Comparison of ENCODE assay signal across 23 cellular contexts in genomic region chr10:72116372-72116771, GRCh38.
"Had no signal": no experiment of that assay in that cellular context is flagged by ENCODE, and none has a peak within 500 bp of the region (broad histone marks: within the 10 kb centered on the region; RNA-seq: fewer than 3 reads in every experiment).

No MANE protein-coding gene starts in this region.

- ATAC-seq: natural killer cell treated with Interleukin-12 subunit alpha and Interleukin-12 subunit beta and Interleukin-15 and Interleukin-18, amount 100 ng/mL, for 72 hours; right cardiac atrium; stimulated activated effector memory CD8-positive, alpha-beta T cell treated with anti-CD3 and anti-CD28 coated beads, Interleukin-12 subunit alpha, Interleukin-12 subunit beta, amount 100 ng/mL, for 72 hours had no signal

- H3K4me3 ChIP-seq: hepatocyte, left ventricle myocardium inferior, lung, ovary, sigmoid colon, spleen, suprapubic skin, thoracic aorta, tibial nerve, uterus had no signal

- FAIRE-seq: small intestine had no signal

- H3K36me3 ChIP-seq: ovary, sigmoid colon, uterus had no signal

- H3K4me2 ChIP-seq: hepatocyte had no signal

- H3K4me1 ChIP-seq: sigmoid colon, spleen, suprapubic skin, uterus had no signal

- H3K27ac Mint-ChIP-seq: mesothelial cell of epicardium; naive B cell; natural killer cell treated with Interleukin-12 subunit alpha and Interleukin-12 subunit beta and Interleukin-15 and Interleukin-18, amount 100 ng/mL, for 72 hours; progenitor cell of endocrine pancreas; stimulated activated naive CD8-positive, alpha-beta T cell treated with anti-CD3 and anti-CD28 coated beads, Interleukin-15, Interleukin-2, amounts not matched to agents 100 ng/mL and 50 ng/mL, for 24 hours; type B pancreatic cell had no signal

- H3K9me3 ChIP-seq: ovary, suprapubic skin, thoracic aorta, uterus had no signal

- H3K4me1 Mint-ChIP-seq: mesothelial cell of epicardium had no signal

- H3K27me3 ChIP-seq: hepatocyte, ovary, sigmoid colon, spleen, suprapubic skin, tibial nerve, uterus had no signal

- H3K4me3 Mint-ChIP-seq: mesothelial cell of epicardium; naive B cell; natural killer cell treated with Interleukin-12 subunit alpha and Interleukin-12 subunit beta and Interleukin-15 and Interleukin-18, amount 100 ng/mL, for 72 hours; stimulated activated effector memory CD8-positive, alpha-beta T cell treated with anti-CD3 and anti-CD28 coated beads, Interleukin-12 subunit alpha, Interleukin-12 subunit beta, amount 100 ng/mL, for 72 hours; stimulated activated naive CD8-positive, alpha-beta T cell treated with anti-CD3 and anti-CD28 coated beads, Interleukin-15, Interleukin-2, amounts not matched to agents 100 ng/mL and 50 ng/mL, for 24 hours; type B pancreatic cell had no signal

- H3K27me3 Mint-ChIP-seq: naive B cell; natural killer cell treated with Interleukin-12 subunit alpha and Interleukin-12 subunit beta and Interleukin-15 and Interleukin-18, amount 100 ng/mL, for 72 hours; progenitor cell of endocrine pancreas; stimulated activated naive CD8-positive, alpha-beta T cell treated with anti-CD3 and anti-CD28 coated beads, Interleukin-15, Interleukin-2, amounts not matched to agents 100 ng/mL and 50 ng/mL, for 24 hours; type B pancreatic cell had no signal

- H2AFZ ChIP-seq: hepatocyte had no signal

- DNase-seq: islet precursor cell; left ventricle myocardium inferior; mesendoderm; naive B cell; ovary; right cardiac atrium; sigmoid colon; small intestine; spleen; stimulated activated CD4-positive, alpha-beta T cell treated with anti-CD3 and anti-CD28 coated beads, Interleukin-4, amount 100 ng/mL, for 24 hours; stimulated activated naive CD4-positive, alpha-beta T cell; uterus had no signal

- H3K9me3 Mint-ChIP-seq: natural killer cell treated with Interleukin-12 subunit alpha and Interleukin-12 subunit beta and Interleukin-15 and Interleukin-18, amount 100 ng/mL, for 72 hours had no signal

- H3K79me2 ChIP-seq: hepatocyte had no signal

- H3K27ac ChIP-seq: hepatocyte, left ventricle myocardium inferior, ovary, sigmoid colon, spleen, suprapubic skin, tibial nerve, uterus had no signal
